17 cellular contexts compared by ENCODE assay signal in the genomic region with DNA sequence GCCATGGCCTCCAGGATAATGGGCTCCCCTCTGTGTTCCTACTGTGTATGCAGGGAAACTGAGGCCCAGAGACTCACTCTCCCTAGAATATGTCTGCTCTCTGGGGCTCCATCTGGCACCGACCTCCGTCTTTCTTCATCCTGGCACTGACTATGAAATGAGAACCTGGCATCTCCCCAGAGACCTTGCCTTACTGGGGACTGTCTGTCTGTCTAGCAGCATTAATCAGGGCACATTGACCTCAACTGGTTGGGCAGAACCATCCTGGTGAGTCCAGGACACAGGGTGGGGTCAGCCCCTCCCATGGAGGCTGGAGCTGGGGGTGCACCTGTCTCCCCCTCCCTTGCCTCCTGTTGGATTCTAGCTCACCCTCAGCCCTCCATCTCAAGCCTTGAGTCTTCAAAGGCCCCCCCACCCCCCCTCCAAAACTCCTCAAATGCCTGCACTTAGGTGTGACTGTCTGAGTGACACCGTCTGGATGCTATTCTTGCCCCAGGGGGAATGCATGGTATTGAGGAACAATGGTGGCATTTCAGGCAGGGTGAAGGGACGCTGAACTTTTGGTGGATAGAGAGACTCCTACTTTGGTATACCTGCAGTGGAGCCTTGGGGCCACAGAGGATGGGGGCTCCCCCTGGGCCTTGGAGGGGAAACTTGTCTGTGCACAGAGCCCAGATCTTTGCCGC. TPM values are rescaled to one million over a fixed set of nuclear protein-coding genes. Genes with fewer than 3 reads are reported as not detected.
DNase-seq lines count a peak whose midpoint lies in the region; ATAC-seq and TF ChIP-seq lines count a peak whose summit lies in the region.
"Had no signal": no experiment of that assay in that cellular context is flagged by ENCODE, and none has a peak within 500 bp of the region (broad histone marks: within the 10 kb centered on the region; RNA-seq: fewer than 3 reads in every experiment).

No MANE protein-coding gene starts in this region.

- H2AFZ ChIP-seq in hepatocyte (no peak overlapping the region), neuronal stem cell (ENCODE audit: low read length) (no peak overlapping the region)

- H3K9me2 ChIP-seq in DOHH2 (replicated peaks; ENCODE audit: control insufficient read depth, low read length) (no peaks in the 10 kb centered on the region), hepatocyte (replicated peaks; ENCODE audit: insufficient read depth) (no peaks in the 10 kb centered on the region)

- TF ChIP-seq CTCF in DOHH2 (IDR thresholded peaks at IDR 0.05; ENCODE audit: low read depth, low read length, poor library complexity, severe bottlenecking) = no peak
- TF ChIP-seq CTCF in chondrocyte (IDR thresholded peaks at IDR 0.05) = no peak
- no peak for TF ChIP-seq CTCF in hepatocyte (IDR thresholded peaks at IDR 0.05; ENCODE audit: poor library complexity)

- H3K27ac Mint-ChIP-seq in chondrocyte (ENCODE audit: unreplicated experiment) = no peak overlapping the region
- H3K27ac Mint-ChIP-seq: B cell; CD8-positive, alpha-beta T cell; HFFc6 had no signal

- DNase-seq in chondrocyte (ENCODE audit: low spot score) = peak; percentile 69
- DNase-seq in hepatocyte (ENCODE audit: low spot score) = no peak
- DNase-seq in neuronal stem cell (ENCODE audit: low spot score) = no peak
- no peak for DNase-seq in AG08395 (ENCODE audit: low spot score)
- DNase-seq in activated naive CD4-positive, alpha-beta T cell treated with Interleukin-2 at 50 U/mL for 16 hours = no peak
- DNase-seq in cortex of kidney (lab: John Stamatoyannopoulos, UW) = no peak
- DNase-seq: ACHN; C1 segment of cervical spinal cord; CD8-positive, alpha-beta T cell; COR-L47; DMS53; HCEC 1CT; HFFc6 had no signal

- H3K27ac ChIP-seq in DOHH2 (ENCODE audit: low read depth, low read length) = no peak overlapping the region
- peak overlapping the region; percentile 84 for H3K27ac ChIP-seq in hepatocyte
- no peak overlapping the region for H3K27ac ChIP-seq in neuronal stem cell (replicated peaks; ENCODE audit: low read length)
- H3K27ac ChIP-seq: HL-60 had no signal

- peaks cover 6% of the 10 kb centered on the region for H3F3A ChIP-seq in DOHH2 (ENCODE audit: control insufficient read depth, insufficient read depth)

- WGBS in hepatocyte (ENCODE audit: low lambda C conversion rate, missing lambda C conversion rate) = 76% methylated on average over 5 of the region's 5 CpGs
- no CpG with 5 or more reads among the region's 5 CpGs for WGBS in neuronal stem cell (ENCODE audit: extremely low coverage in 2 of 2, insufficient read length in 2 of 2, insufficient replicate concordance in 1 of 2), 2 donors

- H3K79me1 ChIP-seq in neuronal stem cell (ENCODE audit: low read depth, low read length) = no peaks in the 10 kb centered on the region

- ATAC-seq in GM18517 (IDR thresholded peaks at IDR 0.05; ENCODE audit: unreplicated experiment) = no peak
- ATAC-seq: CD8-positive, alpha-beta T cell had no signal

- H3K27me3 Mint-ChIP-seq in chondrocyte (ENCODE audit: low read depth) = peaks cover 86% of the 10 kb centered on the region

- H2BK5ac ChIP-seq in neuronal stem cell (ENCODE audit: low read length) = no peak overlapping the region

- H3K4ac ChIP-seq in neuronal stem cell (ENCODE audit: low read length) = no peak overlapping the region

- H3K4me2 ChIP-seq in DOHH2 (ENCODE audit: low read length) (peak overlapping the region; percentile 22; the same call in 1 of the 2 replicates), hepatocyte (no peak overlapping the region), neuronal stem cell (ENCODE audit: insufficient read depth, low read length, poor library complexity, severe bottlenecking) (no peak overlapping the region)

- H3K14ac ChIP-seq in neuronal stem cell (ENCODE audit: low read length) = no peak overlapping the region

- no peak overlapping the region for H3K4me3 Mint-ChIP-seq in chondrocyte (ENCODE audit: unreplicated experiment)
- H3K4me3 Mint-ChIP-seq: B cell; CD8-positive, alpha-beta T cell; HFFc6 had no signal

- no peak overlapping the region for H3K9ac ChIP-seq in neuronal stem cell (ENCODE audit: low read depth, low read length, poor library complexity)

- no peaks in the 10 kb centered on the region for H3K4me1 Mint-ChIP-seq in chondrocyte (ENCODE audit: low read depth)

- H3K79me2 ChIP-seq in DOHH2 (ENCODE audit: control insufficient read depth, low read length) (no peaks in the 10 kb centered on the region), hepatocyte (no peaks in the 10 kb centered on the region)

- no peaks in the 10 kb centered on the region for H3K36me3 ChIP-seq in DOHH2 (ENCODE audit: control insufficient read depth, low read length)
- no peaks in the 10 kb centered on the region for H3K36me3 ChIP-seq in hepatocyte (replicated peaks; ENCODE audit: insufficient read depth, low read depth)
- H3K36me3 ChIP-seq in neuronal stem cell (replicated peaks in 1 of 2; ENCODE audit: control insufficient read depth in 2 of 2, insufficient read depth in 2 of 2, low read length in 2 of 2) = no peaks in the 10 kb centered on the region

- no peak overlapping the region for H4K8ac ChIP-seq in neuronal stem cell (ENCODE audit: low read depth, low read length)

- peaks cover 83% of the 10 kb centered on the region for H3K4me1 ChIP-seq in DOHH2 (ENCODE audit: control insufficient read depth, low read length)
- H3K4me1 ChIP-seq in hepatocyte (ENCODE audit: insufficient read depth) = peaks cover 6% of the 10 kb centered on the region
- H3K4me1 ChIP-seq in neuronal stem cell (ENCODE audit: control insufficient read depth in 2 of 2, insufficient read depth in 1 of 2, low read depth in 1 of 2, low read length in 2 of 2) = peaks cover 0 to 17% of the 10 kb centered on the region in 2 donors

- H3K18ac ChIP-seq in neuronal stem cell (ENCODE audit: low read length) = peak overlapping the region; percentile 4

- no peaks in the 10 kb centered on the region for H3K9me3 Mint-ChIP-seq in chondrocyte (ENCODE audit: low read depth)
- H3K9me3 Mint-ChIP-seq: CD8-positive, alpha-beta T cell; HFFc6 had no signal

- H2BK12ac ChIP-seq in neuronal stem cell (ENCODE audit: low read length) = no peak overlapping the region

- H4K20me1 ChIP-seq in DOHH2 (ENCODE audit: control insufficient read depth, insufficient read depth, low read depth, low read length) (no peaks in the 10 kb centered on the region), hepatocyte (ENCODE audit: insufficient read depth, poor library complexity, severe bottlenecking) (no peaks in the 10 kb centered on the region)

- no peak overlapping the region for H2BK120ac ChIP-seq in neuronal stem cell (ENCODE audit: low read depth, low read length)

- H2AK5ac ChIP-seq in neuronal stem cell (ENCODE audit: low read depth, low read length) = no peak overlapping the region

- no peaks in the 10 kb centered on the region for H3K9me3 ChIP-seq in DOHH2 (ENCODE audit: control insufficient read depth, insufficient read depth, low read length)
- no peaks in the 10 kb centered on the region for H3K9me3 ChIP-seq in hepatocyte (ENCODE audit: low read depth)
- H3K9me3 ChIP-seq in neuronal stem cell (replicated peaks in 1 of 2; ENCODE audit: control insufficient read depth in 2 of 2, insufficient read depth in 1 of 2, low read depth in 1 of 2, low read length in 2 of 2) = no peaks in the 10 kb centered on the region

- H3K4me3 ChIP-seq in DOHH2 (ENCODE audit: low read length) (no peak overlapping the region), hepatocyte (no peak overlapping the region), neuronal stem cell (ENCODE audit: low read length in 2 of 2) (no peak overlapping the region)

- H3K27me3 ChIP-seq in DOHH2 (ENCODE audit: control insufficient read depth, low read length) = no peaks in the 10 kb centered on the region
- peaks cover 35% of the 10 kb centered on the region for H3K27me3 ChIP-seq in hepatocyte
- peaks cover 15 to 98% (median 77%) of the 10 kb centered on the region in 3 experiments for H3K27me3 ChIP-seq in neuronal stem cell (ENCODE audit: control insufficient read depth in 3 of 3, insufficient read depth in 3 of 3, low read depth in 1 of 3, low read length in 3 of 3)

- no peak overlapping the region for H4K91ac ChIP-seq in neuronal stem cell (ENCODE audit: low read depth, low read length, poor library complexity)

- H3K36me3 Mint-ChIP-seq in chondrocyte (ENCODE audit: low read depth) = no peaks in the 10 kb centered on the region
- H3K36me3 Mint-ChIP-seq: CD8-positive, alpha-beta T cell had no signal

- no peak overlapping the region for H3K23ac ChIP-seq in neuronal stem cell (ENCODE audit: low read depth, low read length, poor library complexity)

- H2BK15ac ChIP-seq in neuronal stem cell (ENCODE audit: low read length) = no peak overlapping the region

RNA-seq across cellular contexts. Expression of gene PITX1, which starts 12.8 kb away (rescaled TPM):
- 0.18 TPM in 1 of 3 replicates, not detected in the others for total RNA-seq in chondrocyte
- 62.9 and 64.9 TPM in 2 replicates for total RNA-seq in hepatocyte
- polyA plus RNA-seq in hepatocyte = 141 and 156 TPM in 2 replicates
- polyA plus RNA-seq in neuronal stem cell (2013, experiment 1 of 2) = 0.17 TPM
- 0.14 TPM for polyA plus RNA-seq in neuronal stem cell (2013, experiment 2 of 2)
- total RNA-seq: B cell; CD8-positive, alpha-beta T cell had no signal

Comparison
In these comparisons a context has a peak if more than half of its experiments do, and no peak if none do; other contexts are left out.
1. RNA of gene PITX1, which starts 12.8 kb away (total RNA-seq): 62.9 to 64.9 TPM in hepatocyte; 0.18 TPM in chondrocyte; every median in the first group is over 10 times any median in the second.